In genomic region chr9:135135927-135136311, GRCh38 we compare ENCODE assay signal across 12 cellular contexts. TPM values are rescaled to one million over a fixed set of nuclear protein-coding genes. Genes with fewer than 3 reads are reported as not detected.
DNase-seq lines count a peak whose midpoint lies in the region; ATAC-seq and TF ChIP-seq lines count a peak whose summit lies in the region.
"Had no signal": no experiment of that assay in that cellular context is flagged by ENCODE, and none has a peak within 500 bp of the region (broad histone marks: within the 10 kb centered on the region; RNA-seq: fewer than 3 reads in every experiment).

No MANE protein-coding gene starts in this region.

- peak overlapping the region; percentile 93 for H3K27ac Mint-ChIP-seq in glutamatergic neuron (ENCODE audit: unreplicated experiment)
- no peak overlapping the region for H3K27ac Mint-ChIP-seq in activated T-cell treated with anti-CD3 and anti-CD28 coated beads, Interleukin-2, amount 50 U/mL, for 24 hours
- H3K27ac Mint-ChIP-seq in activated CD8-positive, alpha-beta T cell treated with anti-CD3 and anti-CD28 coated beads, Interleukin-2, amount 10 ng/mL, durations not matched to agents 7 days and 5 days = no peak overlapping the region
- H3K27ac Mint-ChIP-seq: CD4-positive, alpha-beta T cell had no signal

- peaks cover 6% of the 10 kb centered on the region; the same call in 1 of the 2 replicates for H3K36me3 ChIP-seq in BLaER1
- H3K36me3 ChIP-seq in SK-N-MC (ENCODE audit: insufficient read depth, low read length) = no peaks in the 10 kb centered on the region
- H3K36me3 ChIP-seq: HAP-1 had no signal

- H3K4me3 ChIP-seq in BLaER1 = no peak overlapping the region
- H3K4me3 ChIP-seq in SK-N-MC = no peak overlapping the region
- H3K4me3 ChIP-seq: HAP-1 had no signal

- peaks cover 5% of the 10 kb centered on the region for H3K9me3 Mint-ChIP-seq in glutamatergic neuron (ENCODE audit: unreplicated experiment)
- peaks cover 2% of the 10 kb centered on the region for H3K9me3 Mint-ChIP-seq in activated T-cell treated with anti-CD3 and anti-CD28 coated beads, Interleukin-2, amount 50 U/mL, for 24 hours
- H3K9me3 Mint-ChIP-seq in activated CD8-positive, alpha-beta T cell treated with anti-CD3 and anti-CD28 coated beads, Interleukin-2, amount 10 ng/mL, durations not matched to agents 7 days and 5 days (ENCODE audit: insufficient read depth) = no peaks in the 10 kb centered on the region
- H3K9me3 Mint-ChIP-seq: CD4-positive, alpha-beta T cell had no signal

- CTCF ChIA-PET in activated CD8-positive, alpha-beta T cell treated with anti-CD3 and anti-CD28 coated beads, Interleukin-2, amount 10 ng/mL, durations not matched to agents 7 days and 5 days (lab: Charles Lee) = no interaction called here

- no peak for TF ChIP-seq CTCF in glutamatergic neuron (IDR thresholded peaks at IDR 0.05; ENCODE audit: partially characterized antibody, unreplicated experiment)

- H3K4me1 Mint-ChIP-seq in glutamatergic neuron (ENCODE audit: low read depth, unreplicated experiment) = peaks cover 45% of the 10 kb centered on the region
- H3K4me1 Mint-ChIP-seq in activated T-cell treated with anti-CD3 and anti-CD28 coated beads, Interleukin-2, amount 50 U/mL, for 24 hours (ENCODE audit: low read depth) = no peaks in the 10 kb centered on the region
- H3K4me1 Mint-ChIP-seq in activated CD8-positive, alpha-beta T cell treated with anti-CD3 and anti-CD28 coated beads, Interleukin-2, amount 10 ng/mL, durations not matched to agents 7 days and 5 days (ENCODE audit: low read depth) = no peaks in the 10 kb centered on the region

- POLR2A ChIA-PET in activated CD8-positive, alpha-beta T cell treated with anti-CD3 and anti-CD28 coated beads, Interleukin-2, amount 10 ng/mL, durations not matched to agents 7 days and 5 days (lab: Charles Lee) = no interaction called here

- peak; percentile 15 to 56 for DNase-seq in NCI-H446 (lab: John Stamatoyannopoulos, UW)
- DNase-seq in NCI-H446 treated with DMSO at 0.1 percent for 48 hours (lab: John Stamatoyannopoulos, UW) = no peak
- no peak for DNase-seq in SK-N-MC (ENCODE audit: low read depth, low spot score)
- DNase-seq in glutamatergic neuron = no peak
- DNase-seq in activated T-cell treated with anti-CD3 and anti-CD28 coated beads, Interleukin-2, amount 50 U/mL, for 24 hours = no peak
- no peak for DNase-seq in NCI-H146 (lab: John Stamatoyannopoulos, UW)
- DNase-seq in activated CD8-positive, alpha-beta T cell treated with anti-CD3 and anti-CD28 coated beads, Interleukin-2, amount 10 ng/mL, durations not matched to agents 7 days and 5 days = no peak
- DNase-seq: Calu3; CD4-positive, alpha-beta T cell had no signal

- peaks cover 10% of the 10 kb centered on the region for H3K27me3 Mint-ChIP-seq in glutamatergic neuron (ENCODE audit: unreplicated experiment)
- H3K27me3 Mint-ChIP-seq in activated T-cell treated with anti-CD3 and anti-CD28 coated beads, Interleukin-2, amount 50 U/mL, for 24 hours = peaks cover 25% of the 10 kb centered on the region
- H3K27me3 Mint-ChIP-seq in activated CD8-positive, alpha-beta T cell treated with anti-CD3 and anti-CD28 coated beads, Interleukin-2, amount 10 ng/mL, durations not matched to agents 7 days and 5 days (ENCODE audit: low read depth) = no peaks in the 10 kb centered on the region

- peaks cover 45% of the 10 kb centered on the region for H3K4me1 ChIP-seq in BLaER1
- H3K4me1 ChIP-seq: HAP-1 had no signal

- peak overlapping the region; percentile 42 for H3K4me2 ChIP-seq in BLaER1

- H3K27ac ChIP-seq in BLaER1 = no peak overlapping the region
- peak overlapping the region; percentile 38; the same call in 1 of the 2 replicates for H3K27ac ChIP-seq in SK-N-MC
- H3K27ac ChIP-seq: 22Rv1 had no signal

- H3K9ac ChIP-seq in BLaER1 (no peak overlapping the region), SK-N-MC (ENCODE audit: insufficient read length) (no peak overlapping the region)

- H3K9me3 ChIP-seq in BLaER1 (peaks cover 31% of the 10 kb centered on the region), SK-N-MC (ENCODE audit: low read depth, low read length) (no peaks in the 10 kb centered on the region)
- H3K9me3 ChIP-seq: HAP-1 had no signal

- H4K20me1 ChIP-seq in BLaER1 = no peaks in the 10 kb centered on the region

- H3K27me3 ChIP-seq in BLaER1 = no peaks in the 10 kb centered on the region

- no peak overlapping the region for H3K4me3 Mint-ChIP-seq in glutamatergic neuron (ENCODE audit: unreplicated experiment)
- no peak overlapping the region for H3K4me3 Mint-ChIP-seq in activated T-cell treated with anti-CD3 and anti-CD28 coated beads, Interleukin-2, amount 50 U/mL, for 24 hours
- H3K4me3 Mint-ChIP-seq in activated CD8-positive, alpha-beta T cell treated with anti-CD3 and anti-CD28 coated beads, Interleukin-2, amount 10 ng/mL, durations not matched to agents 7 days and 5 days = no peak overlapping the region
- H3K4me3 Mint-ChIP-seq: CD4-positive, alpha-beta T cell had no signal

- no peak for ATAC-seq in activated CD8-positive, alpha-beta T cell treated with anti-CD3 and anti-CD28 coated beads, Interleukin-2, amount 10 ng/mL, durations not matched to agents 7 days and 5 days

- H3K36me3 Mint-ChIP-seq in glutamatergic neuron (ENCODE audit: unreplicated experiment) = peaks cover 10% of the 10 kb centered on the region
- H3K36me3 Mint-ChIP-seq in activated T-cell treated with anti-CD3 and anti-CD28 coated beads, Interleukin-2, amount 50 U/mL, for 24 hours (ENCODE audit: low read depth) = no peaks in the 10 kb centered on the region
- no peaks in the 10 kb centered on the region for H3K36me3 Mint-ChIP-seq in activated CD8-positive, alpha-beta T cell treated with anti-CD3 and anti-CD28 coated beads, Interleukin-2, amount 10 ng/mL, durations not matched to agents 7 days and 5 days (ENCODE audit: low read depth)

RNA-seq across cellular contexts. Expression of gene OLFM1, which starts 48.5 kb away (rescaled TPM):
- 387 TPM for total RNA-seq in glutamatergic neuron (ENCODE audit: unreplicated experiment)
- not detected for total RNA-seq in activated CD8-positive, alpha-beta T cell treated with anti-CD3 and anti-CD28 coated beads, Interleukin-2, amount 10 ng/mL, durations not matched to agents 7 days and 5 days
- total RNA-seq: CD4-positive, alpha-beta T cell had no signal

Comparison
In these comparisons a context has a peak if more than half of its experiments do, and no peak if none do; other contexts are left out.
1. DNase-seq: peak in NCI-H446 (2 of 2); none in NCI-H446 treated with DMSO at 0.1 percent for 48 hours (single experiment), SK-N-MC (single experiment), glutamatergic neuron (single experiment), activated T-cell treated with anti-CD3 and anti-CD28 coated beads, Interleukin-2, amount 50 U/mL, for 24 hours (single experiment), NCI-H146 (single experiment) and activated CD8-positive, alpha-beta T cell treated with anti-CD3 and anti-CD28 coated beads, Interleukin-2, amount 10 ng/mL, durations not matched to agents 7 days and 5 days (single experiment).
2. RNA of gene OLFM1, which starts 48.5 kb away (total RNA-seq): 387 TPM in glutamatergic neuron (single experiment); not detected in activated CD8-positive, alpha-beta T cell treated with anti-CD3 and anti-CD28 coated beads, Interleukin-2, amount 10 ng/mL, durations not matched to agents 7 days and 5 days; every median in the first group is over 100 times any median in the second.